ENCODE assay signal across 1 cellular context in genomic region chr1:58546520-58547308, GRCh38.
A peak's percentile ranks its signal among the peaks of the same experiment; 100 is the strongest.
TF ChIP-seq lines count a peak whose summit lies in the region.

Gene OMA1 (minus strand): TSS chr1:58546726. CDS start chr1:58539294, 7,432 bp downstream.

TF ChIP-seq in HepG2, 621 proteins besides CTCF, POLR2A, EP300 and RAD21 (continued from another document and continues in another):
- TF ChIP-seq CSRNP2 (CRISPR knock-in tag; conservative IDR thresholded peaks at IDR 0.05; ENCODE audit: low read depth) = no peak
- peak; percentile 84 for TF ChIP-seq PHF20 (CRISPR knock-in tag; IDR thresholded peaks at IDR 0.05)
- TF ChIP-seq KLF9 (CRISPR knock-in tag; IDR thresholded peaks at IDR 0.05; ENCODE audit: low read depth) = no peak
- no peak for TF ChIP-seq TEAD2 (CRISPR knock-in tag; IDR thresholded peaks at IDR 0.05)
- no peak for TF ChIP-seq HMG20A (CRISPR knock-in tag; IDR thresholded peaks at IDR 0.05; ENCODE audit: borderline replicate concordance)
- no peak for TF ChIP-seq ZNF510 (CRISPR knock-in tag; IDR thresholded peaks at IDR 0.05; ENCODE audit: low read depth)
- TF ChIP-seq ATM (IDR thresholded peaks at IDR 0.05; ENCODE audit: borderline replicate concordance) = no peak
- TF ChIP-seq ZBTB7A (CRISPR knock-in tag; IDR thresholded peaks at IDR 0.05) = no peak
- no peak for TF ChIP-seq NR2F6 (IDR thresholded peaks at IDR 0.05)
- TF ChIP-seq NR2F6 (CRISPR knock-in tag; IDR thresholded peaks at IDR 0.05) = peak; percentile 16; the same call in 1 of the 2 replicates
- TF ChIP-seq TRIM24 (CRISPR knock-in tag; IDR thresholded peaks at IDR 0.05) = no peak
- no peak for TF ChIP-seq MATR3 (CRISPR knock-in tag; IDR thresholded peaks at IDR 0.05)
- peak; percentile 73 for TF ChIP-seq FOXA3 (CRISPR knock-in tag; IDR thresholded peaks at IDR 0.05)
- TF ChIP-seq, protein P1, sequence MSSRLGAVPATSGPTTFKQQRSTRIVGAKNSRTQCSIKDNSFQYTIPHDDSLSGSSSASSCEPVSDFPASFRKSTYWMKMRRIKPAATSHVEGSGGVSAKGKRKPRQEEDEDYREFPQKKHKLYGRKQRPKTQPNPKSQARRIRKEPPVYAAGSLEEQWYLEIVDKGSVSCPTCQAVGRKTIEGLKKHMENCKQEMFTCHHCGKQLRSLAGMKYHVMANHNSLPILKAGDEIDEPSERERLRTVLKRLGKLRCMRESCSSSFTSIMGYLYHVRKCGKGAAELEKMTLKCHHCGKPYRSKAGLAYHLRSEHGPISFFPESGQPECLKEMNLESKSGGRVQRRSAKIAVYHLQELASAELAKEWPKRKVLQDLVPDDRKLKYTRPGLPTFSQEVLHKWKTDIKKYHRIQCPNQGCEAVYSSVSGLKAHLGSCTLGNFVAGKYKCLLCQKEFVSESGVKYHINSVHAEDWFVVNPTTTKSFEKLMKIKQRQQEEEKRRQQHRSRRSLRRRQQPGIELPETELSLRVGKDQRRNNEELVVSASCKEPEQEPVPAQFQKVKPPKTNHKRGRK (CRISPR knock-in tag; IDR thresholded peaks at IDR 0.05) = no peak
- TF ChIP-seq DRAP1 (CRISPR knock-in tag; IDR thresholded peaks at IDR 0.05) = peak; percentile 63
- peak; percentile 87 for TF ChIP-seq HMGXB4 (CRISPR knock-in tag; IDR thresholded peaks at IDR 0.05; ENCODE audit: borderline replicate concordance in 1 of 2, low read depth in 1 of 2)
- no peak for TF ChIP-seq FLYWCH1 (CRISPR knock-in tag; IDR thresholded peaks at IDR 0.05)
- no peak for TF ChIP-seq THYN1 (CRISPR knock-in tag; IDR thresholded peaks at IDR 0.05; ENCODE audit: borderline replicate concordance, low read depth)
- TF ChIP-seq JDP2 (CRISPR knock-in tag; IDR thresholded peaks at IDR 0.05; ENCODE audit: borderline replicate concordance) = no peak
- no peak for TF ChIP-seq NFIB (CRISPR knock-in tag; IDR thresholded peaks at IDR 0.05; ENCODE audit: borderline replicate concordance)
- TF ChIP-seq ZNF274 (CRISPR knock-in tag; IDR thresholded peaks at IDR 0.05) = no peak
- TF ChIP-seq POLR2AphosphoS2 (IDR thresholded peaks at IDR 0.05; ENCODE audit: low read depth, low read length) = 0 out of 2 replicates have a peak, but pooled peaks have one; percentile 43
- no peak for TF ChIP-seq KDM6A (CRISPR knock-in tag; IDR thresholded peaks at IDR 0.05; ENCODE audit: low read depth)
- peak; percentile 77; the same call in 1 of the 2 replicates for TF ChIP-seq NR2C2 (CRISPR knock-in tag; IDR thresholded peaks at IDR 0.05; ENCODE audit: borderline replicate concordance)
- TF ChIP-seq, protein P2, sequence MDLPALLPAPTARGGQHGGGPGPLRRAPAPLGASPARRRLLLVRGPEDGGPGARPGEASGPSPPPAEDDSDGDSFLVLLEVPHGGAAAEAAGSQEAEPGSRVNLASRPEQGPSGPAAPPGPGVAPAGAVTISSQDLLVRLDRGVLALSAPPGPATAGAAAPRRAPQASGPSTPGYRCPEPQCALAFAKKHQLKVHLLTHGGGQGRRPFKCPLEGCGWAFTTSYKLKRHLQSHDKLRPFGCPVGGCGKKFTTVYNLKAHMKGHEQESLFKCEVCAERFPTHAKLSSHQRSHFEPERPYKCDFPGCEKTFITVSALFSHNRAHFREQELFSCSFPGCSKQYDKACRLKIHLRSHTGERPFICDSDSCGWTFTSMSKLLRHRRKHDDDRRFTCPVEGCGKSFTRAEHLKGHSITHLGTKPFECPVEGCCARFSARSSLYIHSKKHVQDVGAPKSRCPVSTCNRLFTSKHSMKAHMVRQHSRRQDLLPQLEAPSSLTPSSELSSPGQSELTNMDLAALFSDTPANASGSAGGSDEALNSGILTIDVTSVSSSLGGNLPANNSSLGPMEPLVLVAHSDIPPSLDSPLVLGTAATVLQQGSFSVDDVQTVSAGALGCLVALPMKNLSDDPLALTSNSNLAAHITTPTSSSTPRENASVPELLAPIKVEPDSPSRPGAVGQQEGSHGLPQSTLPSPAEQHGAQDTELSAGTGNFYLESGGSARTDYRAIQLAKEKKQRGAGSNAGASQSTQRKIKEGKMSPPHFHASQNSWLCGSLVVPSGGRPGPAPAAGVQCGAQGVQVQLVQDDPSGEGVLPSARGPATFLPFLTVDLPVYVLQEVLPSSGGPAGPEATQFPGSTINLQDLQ (CRISPR knock-in tag; IDR thresholded peaks at IDR 0.05) = no peak
- peak; percentile 78 for TF ChIP-seq CREB1 (IDR thresholded peaks at IDR 0.05)
- TF ChIP-seq CREB1 (CRISPR knock-in tag; IDR thresholded peaks at IDR 0.05) = peak; percentile 51
- peak; percentile 54; the same call in 1 of the 2 replicates for TF ChIP-seq ZMAT3 (CRISPR knock-in tag; conservative IDR thresholded peaks at IDR 0.05)
- no peak for TF ChIP-seq ZSCAN20 (CRISPR knock-in tag; IDR thresholded peaks at IDR 0.05; ENCODE audit: borderline replicate concordance)
- TF ChIP-seq HOXA3 (CRISPR knock-in tag; IDR thresholded peaks at IDR 0.05) = peak; percentile 94
- peak; percentile 13; the same call in 1 of the 2 replicates for TF ChIP-seq MYC (CRISPR knock-in tag; IDR thresholded peaks at IDR 0.05; ENCODE audit: borderline replicate concordance)
- TF ChIP-seq DPF2 (CRISPR knock-in tag; IDR thresholded peaks at IDR 0.05; ENCODE audit: borderline replicate concordance, low read depth) = no peak
- TF ChIP-seq SP4 (CRISPR knock-in tag; IDR thresholded peaks at IDR 0.05) = no peak; the same call in 1 of the 2 replicates
- no peak for TF ChIP-seq ZNF850 (CRISPR knock-in tag; conservative IDR thresholded peaks at IDR 0.05)
- TF ChIP-seq, protein P3, sequence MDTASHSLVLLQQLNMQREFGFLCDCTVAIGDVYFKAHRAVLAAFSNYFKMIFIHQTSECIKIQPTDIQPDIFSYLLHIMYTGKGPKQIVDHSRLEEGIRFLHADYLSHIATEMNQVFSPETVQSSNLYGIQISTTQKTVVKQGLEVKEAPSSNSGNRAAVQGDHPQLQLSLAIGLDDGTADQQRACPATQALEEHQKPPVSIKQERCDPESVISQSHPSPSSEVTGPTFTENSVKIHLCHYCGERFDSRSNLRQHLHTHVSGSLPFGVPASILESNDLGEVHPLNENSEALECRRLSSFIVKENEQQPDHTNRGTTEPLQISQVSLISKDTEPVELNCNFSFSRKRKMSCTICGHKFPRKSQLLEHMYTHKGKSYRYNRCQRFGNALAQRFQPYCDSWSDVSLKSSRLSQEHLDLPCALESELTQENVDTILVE (CRISPR knock-in tag; IDR thresholded peaks at IDR 0.05) = no peak; the same call in 1 of the 2 replicates
- TF ChIP-seq PRMT3 (CRISPR knock-in tag; IDR thresholded peaks at IDR 0.05; ENCODE audit: borderline replicate concordance, low read depth) = no peak
- no peak for TF ChIP-seq SUZ12 (IDR thresholded peaks at IDR 0.05; ENCODE audit: low read depth, low read length)
- peak; percentile 55 for TF ChIP-seq MED1 (CRISPR knock-in tag; IDR thresholded peaks at IDR 0.05)
- TF ChIP-seq ZNF335 (CRISPR knock-in tag; IDR thresholded peaks at IDR 0.05) = no peak
- TF ChIP-seq ZSCAN25 (CRISPR knock-in tag; IDR thresholded peaks at IDR 0.05) = no peak
- TF ChIP-seq RBM39 (IDR thresholded peaks at IDR 0.05; ENCODE audit: low read depth, low read length, poor library complexity, severe bottlenecking) = peak; percentile 45
- TF ChIP-seq, protein P4, sequence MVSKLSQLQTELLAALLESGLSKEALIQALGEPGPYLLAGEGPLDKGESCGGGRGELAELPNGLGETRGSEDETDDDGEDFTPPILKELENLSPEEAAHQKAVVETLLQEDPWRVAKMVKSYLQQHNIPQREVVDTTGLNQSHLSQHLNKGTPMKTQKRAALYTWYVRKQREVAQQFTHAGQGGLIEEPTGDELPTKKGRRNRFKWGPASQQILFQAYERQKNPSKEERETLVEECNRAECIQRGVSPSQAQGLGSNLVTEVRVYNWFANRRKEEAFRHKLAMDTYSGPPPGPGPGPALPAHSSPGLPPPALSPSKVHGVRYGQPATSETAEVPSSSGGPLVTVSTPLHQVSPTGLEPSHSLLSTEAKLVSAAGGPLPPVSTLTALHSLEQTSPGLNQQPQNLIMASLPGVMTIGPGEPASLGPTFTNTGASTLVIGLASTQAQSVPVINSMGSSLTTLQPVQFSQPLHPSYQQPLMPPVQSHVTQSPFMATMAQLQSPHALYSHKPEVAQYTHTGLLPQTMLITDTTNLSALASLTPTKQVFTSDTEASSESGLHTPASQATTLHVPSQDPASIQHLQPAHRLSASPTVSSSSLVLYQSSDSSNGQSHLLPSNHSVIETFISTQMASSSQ (IDR thresholded peaks at IDR 0.05; ENCODE audit: low read depth) = no peak
- TF ChIP-seq, protein P4 (CRISPR knock-in tag; IDR thresholded peaks at IDR 0.05; ENCODE audit: borderline replicate concordance) = no peak; the same call in 1 of the 2 replicates
- no peak for TF ChIP-seq TBX3 (IDR thresholded peaks at IDR 0.05; ENCODE audit: borderline replicate concordance)
- TF ChIP-seq, protein P5, sequence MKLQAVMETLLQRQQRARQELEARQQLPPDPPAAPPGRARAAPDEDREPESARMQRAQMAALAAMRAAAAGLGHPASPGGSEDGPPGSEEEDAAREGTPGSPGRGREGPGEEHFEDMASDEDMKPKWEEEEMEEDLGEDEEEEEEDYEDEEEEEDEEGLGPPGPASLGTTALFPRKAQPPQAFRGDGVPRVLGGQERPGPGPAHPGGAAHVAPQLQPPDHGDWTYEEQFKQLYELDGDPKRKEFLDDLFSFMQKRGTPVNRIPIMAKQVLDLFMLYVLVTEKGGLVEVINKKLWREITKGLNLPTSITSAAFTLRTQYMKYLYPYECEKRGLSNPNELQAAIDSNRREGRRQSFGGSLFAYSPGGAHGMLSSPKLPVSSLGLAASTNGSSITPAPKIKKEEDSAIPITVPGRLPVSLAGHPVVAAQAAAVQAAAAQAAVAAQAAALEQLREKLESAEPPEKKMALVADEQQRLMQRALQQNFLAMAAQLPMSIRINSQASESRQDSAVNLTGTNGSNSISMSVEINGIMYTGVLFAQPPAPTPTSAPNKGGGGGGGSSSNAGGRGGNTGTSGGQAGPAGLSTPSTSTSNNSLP (IDR thresholded peaks at IDR 0.05; ENCODE audit: low read depth, low read length) = 0 out of 2 replicates have a peak, but pooled peaks have one; percentile 17
- TF ChIP-seq, protein P6, sequence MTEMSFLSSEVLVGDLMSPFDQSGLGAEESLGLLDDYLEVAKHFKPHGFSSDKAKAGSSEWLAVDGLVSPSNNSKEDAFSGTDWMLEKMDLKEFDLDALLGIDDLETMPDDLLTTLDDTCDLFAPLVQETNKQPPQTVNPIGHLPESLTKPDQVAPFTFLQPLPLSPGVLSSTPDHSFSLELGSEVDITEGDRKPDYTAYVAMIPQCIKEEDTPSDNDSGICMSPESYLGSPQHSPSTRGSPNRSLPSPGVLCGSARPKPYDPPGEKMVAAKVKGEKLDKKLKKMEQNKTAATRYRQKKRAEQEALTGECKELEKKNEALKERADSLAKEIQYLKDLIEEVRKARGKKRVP (CRISPR knock-in tag; IDR thresholded peaks at IDR 0.05) = no peak
- no peak for TF ChIP-seq ZNF792 (CRISPR knock-in tag; IDR thresholded peaks at IDR 0.05)
- TF ChIP-seq NFKBIZ (CRISPR knock-in tag; IDR thresholded peaks at IDR 0.05) = no peak
- no peak for TF ChIP-seq BRD4 (CRISPR knock-in tag; IDR thresholded peaks at IDR 0.05)
- TF ChIP-seq PTBP1 (IDR thresholded peaks at IDR 0.05; ENCODE audit: low read depth, low read length, poor library complexity, severe bottlenecking) = peak; percentile 26
- TF ChIP-seq RARG (CRISPR knock-in tag; IDR thresholded peaks at IDR 0.05; ENCODE audit: low read depth) = no peak
- no peak for TF ChIP-seq ZNF354B (CRISPR knock-in tag; IDR thresholded peaks at IDR 0.05)
- TF ChIP-seq ZNF251 (CRISPR knock-in tag; IDR thresholded peaks at IDR 0.05) = no peak
- no peak for TF ChIP-seq ZNF709 (CRISPR knock-in tag; IDR thresholded peaks at IDR 0.05)
